16 cellular contexts compared by ENCODE assay signal in genomic region chr3:32435911-32436815, GRCh38. TPM values are rescaled to one million over a fixed set of nuclear protein-coding genes. Genes with fewer than 3 reads are reported as not detected.
DNase-seq lines count a peak whose midpoint lies in the region; ATAC-seq, FAIRE-seq and TF ChIP-seq lines count a peak whose summit lies in the region.
"Had no signal": no experiment of that assay in that cellular context is flagged by ENCODE, and none has a peak within 500 bp of the region (broad histone marks: within the 10 kb centered on the region; RNA-seq: fewer than 3 reads in every experiment).

No MANE protein-coding gene starts in this region.

- peak overlapping the region; percentile 57 for H3K9ac ChIP-seq in OCI-LY3 (ENCODE audit: low read length)
- no peak overlapping the region for H3K9ac ChIP-seq in K562 (ENCODE audit: insufficient read depth in 1 of 2, low read depth in 2 of 2, low read length in 2 of 2)

- POLR2A ChIA-PET in K562 (lab: Yijun Ruan, JAX): interaction anchor here (0.6 to 0.8 kb wide), 2 partner anchors 136 to 1005 kb away, joined by 3 read pairs; no protein-coding TSS in a partner anchor

- intact Hi-C loops in activated naive CD4-positive, alpha-beta T cell treated with anti-CD3 and anti-CD28 coated beads for 36 hours (cut with micrococcal nuclease): no loop called here
- intact Hi-C loops in K562 (cut with micrococcal nuclease): no loop called here
- intact Hi-C loops in gastrocnemius medialis (cut with DNase I; ENCODE audit: low total_unique reads): no loop called here

- H3K27ac ChIP-seq in OCI-LY3 (ENCODE audit: low read length): peak overlapping the region; percentile 87
- H3K27ac ChIP-seq in K562 (ENCODE audit: extremely low read depth, low read depth, low read length): no peak overlapping the region
- no peak overlapping the region for H3K27ac ChIP-seq in substantia nigra (ENCODE audit: low read depth, low read length, poor library complexity, severe bottlenecking)
- H3K27ac ChIP-seq in gastrocnemius medialis: no peak overlapping the region
- H3K27ac ChIP-seq: body of pancreas, psoas muscle had no signal

- peaks cover 6% of the 10 kb centered on the region for H3K27me3 ChIP-seq in OCI-LY3 (ENCODE audit: low read depth, low read length)
- H3K27me3 ChIP-seq in K562 (ENCODE audit: control insufficient read depth in 2 of 2, insufficient read depth in 2 of 2, low read length in 2 of 2): peaks cover 20 to 42% of the 10 kb centered on the region in 2 experiments
- no peaks in the 10 kb centered on the region for H3K27me3 ChIP-seq in gastrocnemius medialis
- H3K27me3 ChIP-seq: body of pancreas had no signal

- H3K4me1 ChIP-seq in OCI-LY3 (ENCODE audit: low read length) (peaks cover 92% of the 10 kb centered on the region), K562 (replicated peaks in 1 of 2; ENCODE audit: control insufficient read depth in 2 of 2, insufficient read depth in 2 of 2, low read length in 2 of 2) (no peaks in the 10 kb centered on the region), gastrocnemius medialis (peaks cover 7 to 18% of the 10 kb centered on the region in 2 donors)

- H3K36me3 Mint-ChIP-seq in activated naive CD4-positive, alpha-beta T cell treated with anti-CD3 and anti-CD28 coated beads for 36 hours (ENCODE audit: low read depth): peaks cover 4% of the 10 kb centered on the region

- H2AFZ ChIP-seq in OCI-LY3 (ENCODE audit: low read depth, low read length) (no peak overlapping the region), K562 (ENCODE audit: low read depth, low read length) (no peak overlapping the region)

- peak overlapping the region; percentile 44 for H3K4me3 ChIP-seq in OCI-LY3 (ENCODE audit: low read length)
- H3K4me3 ChIP-seq in K562: no peak overlapping the region
- H3K4me3 ChIP-seq in gastrocnemius medialis: no peak overlapping the region
- H3K4me3 ChIP-seq: body of pancreas, mucosa of descending colon, psoas muscle had no signal

- H3K27ac Mint-ChIP-seq in activated naive CD4-positive, alpha-beta T cell treated with anti-CD3 and anti-CD28 coated beads for 36 hours: peak overlapping the region; percentile 81

- 1% methylated on average over 4 of the region's 4 CpGs for WGBS in K562 (ENCODE audit: insufficient coverage, low coverage, missing lambda C conversion rate)

- BruUV-seq in K562 (replicated peaks; lab: Mats Ljungman, UMichigan): no TSS peak

- H4K20me1 ChIP-seq in OCI-LY3 (ENCODE audit: insufficient read depth, low read length) (no peaks in the 10 kb centered on the region), K562 (replicated peaks; ENCODE audit: control insufficient read depth, insufficient read depth, low read length) (no peaks in the 10 kb centered on the region)

- H3K36me3 ChIP-seq in OCI-LY3 (replicated peaks; ENCODE audit: low read depth, low read length) (no peaks in the 10 kb centered on the region), K562 (ENCODE audit: control insufficient read depth, insufficient read depth, low read length) (no peaks in the 10 kb centered on the region), gastrocnemius medialis (no peaks in the 10 kb centered on the region)

- no peak for FAIRE-seq in K562 (lab: Jason Lieb, UNC)
- FAIRE-seq: kidney had no signal

- TF ChIP-seq POLR2A in K562 (conservative IDR thresholded peaks at IDR 0.05): no peak
- TF ChIP-seq POLR2A in gastrocnemius medialis (IDR thresholded peaks at IDR 0.05): no peak

- in situ Hi-C loops in K562 (cut with MboI): no loop called here
- in situ Hi-C loops in gastrocnemius medialis (cut with MboI; ENCODE audit: low sequenced_read_pairs in 4 of 4): no loop called here

- CTCF ChIA-PET in activated naive CD4-positive, alpha-beta T cell treated with anti-CD3 and anti-CD28 coated beads for 36 hours (lab: Charles Lee): interaction anchor here (1.1 to 1.8 kb wide), 2 partner anchors 20 to 32 kb away, joined by 3 to 4 read pairs; no protein-coding TSS in a partner anchor
- CTCF ChIA-PET in K562 (lab: Yijun Ruan, JAX; ENCODE audit: low intra/inter-chr PET ratio): no interaction called here

- peaks cover 81% of the 10 kb centered on the region for H3K4me1 Mint-ChIP-seq in activated naive CD4-positive, alpha-beta T cell treated with anti-CD3 and anti-CD28 coated beads for 36 hours (ENCODE audit: low read depth)

- H3K9me3 ChIP-seq in OCI-LY3 (ENCODE audit: insufficient read depth, low read length) (no peaks in the 10 kb centered on the region), K562 (replicated peaks; ENCODE audit: control insufficient read depth, insufficient read depth, low read depth, low read length) (no peaks in the 10 kb centered on the region), gastrocnemius medialis (no peaks in the 10 kb centered on the region)
- H3K9me3 ChIP-seq: body of pancreas, mucosa of descending colon, psoas muscle had no signal

- no peaks in the 10 kb centered on the region for H3K9me1 ChIP-seq in K562 (ENCODE audit: control insufficient read depth, insufficient read depth, low read length)

- no peaks in the 10 kb centered on the region for H3K27me3 Mint-ChIP-seq in activated naive CD4-positive, alpha-beta T cell treated with anti-CD3 and anti-CD28 coated beads for 36 hours (ENCODE audit: low read depth)

- TF ChIP-seq EP300 in K562 (IDR thresholded peaks at IDR 0.05; ENCODE audit: low read length): no peak

- no peak overlapping the region for H3K4me3 Mint-ChIP-seq in activated naive CD4-positive, alpha-beta T cell treated with anti-CD3 and anti-CD28 coated beads for 36 hours

- H3K4me2 ChIP-seq in OCI-LY3 (ENCODE audit: low read length) (peak overlapping the region; percentile 74), K562 (ENCODE audit: insufficient read depth, low read length) (no peak overlapping the region)

- ATAC-seq in K562 (peak; percentile 58; the same call in 1 of the 3 replicates), gastrocnemius medialis (no peak)
- ATAC-seq in stimulated activated naive CD8-positive, alpha-beta T cell treated with anti-CD3 and anti-CD28 coated beads, Interleukin-15, Interleukin-2, amounts not matched to agents 100 U/mL and 50 U/mL, for 24 hours: no peak
- ATAC-seq: body of pancreas, mucosa of descending colon, psoas muscle had no signal

- peaks cover 29% of the 10 kb centered on the region for H3K79me2 ChIP-seq in OCI-LY3 (ENCODE audit: low read length)
- no peaks in the 10 kb centered on the region for H3K79me2 ChIP-seq in K562 (ENCODE audit: control insufficient read depth, insufficient read depth, low read length)

- 0 out of 2 replicates have a peak, but pooled peaks have one; percentile 9 for TF ChIP-seq CTCF in OCI-LY3 (IDR thresholded peaks at IDR 0.05; ENCODE audit: low read depth, low read length)
- TF ChIP-seq CTCF in K562 (IDR thresholded peaks at IDR 0.05 in 2 of 3, conservative IDR thresholded peaks at IDR 0.05 in 1 of 3; ENCODE audit: insufficient read depth in 2 of 3, low read depth in 1 of 3, low read length in 3 of 3): no peak
- no peak for TF ChIP-seq CTCF in gastrocnemius medialis (IDR thresholded peaks at IDR 0.05 in 4 of 5, conservative IDR thresholded peaks at IDR 0.05 in 1 of 5)

- H3K9me3 Mint-ChIP-seq in activated naive CD4-positive, alpha-beta T cell treated with anti-CD3 and anti-CD28 coated beads for 36 hours: no peaks in the 10 kb centered on the region

- no peak for TF ChIP-seq RAD21 in K562 (CRISPR knock-in tag; conservative IDR thresholded peaks at IDR 0.05 in 1 of 2, IDR thresholded peaks at IDR 0.05 in 1 of 2)

- peak; percentile 69 for DNase-seq in activated naive CD4-positive, alpha-beta T cell treated with anti-CD3 and anti-CD28 coated beads for 36 hours
- no peak for DNase-seq in activated naive CD4-positive, alpha-beta T cell treated with Interleukin-2 at 50 U/mL for 16 hours
- DNase-seq in K562 (ENCODE audit: extremely low read depth in 1 of 4, low spot score in 3 of 4) (no peak), substantia nigra (lab: John Stamatoyannopoulos, UW) (no peak), NK-92 (lab: John Stamatoyannopoulos, UW; ENCODE audit: unreplicated experiment) (no peak), gastrocnemius medialis (no peak)
- peak; percentile 12 for DNase-seq in stimulated activated naive CD8-positive, alpha-beta T cell treated with anti-CD3 and anti-CD28 coated beads, Interleukin-15, Interleukin-2, amounts not matched to agents 100 U/mL and 50 U/mL, for 24 hours
- DNase-seq: body of pancreas; effector memory CD4-positive, alpha-beta T cell; GDM1; kidney; NCI-H1417; psoas muscle; T1000 had no signal

TF ChIP-seq in K562, 482 proteins besides CTCF, POLR2A, EP300 and RAD21 (continues in another document):
- TF ChIP-seq ZZZ3 (IDR thresholded peaks at IDR 0.05) (no peak), MCM3 (IDR thresholded peaks at IDR 0.05) (no peak), CBX8 (IDR thresholded peaks at IDR 0.05; ENCODE audit: borderline replicate concordance, extremely low read depth, low read depth, low read length, poor library complexity, severe bottlenecking) (no peak)

RNA-seq across cellular contexts. Expression of gene CMTM7, which starts 44.5 kb away (rescaled TPM):
- total RNA-seq in activated naive CD4-positive, alpha-beta T cell treated with anti-CD3 and anti-CD28 coated beads for 36 hours: 10 to 100 TPM; 59.1 to 60.2 TPM
- 0.42 and 0.67 TPM in 2 replicates for total RNA-seq in K562 (2011; cell fraction: chromatin; rRNA removed; ENCODE audit: low replicate concordance)
- total RNA-seq in K562 (2011; cell fraction: nucleolus; rRNA removed): 0.53 and 1.0 TPM in 2 replicates
- 0.73 and 0.92 TPM in 2 replicates for total RNA-seq in K562 (2011; cell fraction: nucleoplasm; rRNA removed)
- total RNA-seq in K562 (2014; rRNA removed) (not detected in 2 replicates), K562 (2014; rRNA removed; fragmentation: Illumina TruSeq; extraction: Trizol) (0.16 TPM in 1 of 2 replicates, not detected in the other), K562 (2015; rRNA removed; fragmentation: Illumina TruSeq; extraction: Trizol) (not detected in 2 replicates), K562 (2021) (0.38 and 0.49 TPM in 2 replicates), gastrocnemius medialis (1 to 10 TPM; 1.1 to 3.3 (median 1.7) TPM)
- polyA plus RNA-seq in K562 (2011; rRNA removed) (0.96 and 1.6 TPM in 2 replicates), K562 (2014; fragmentation: Illumina TruSeq; extraction: Trizol) (0.25 and 0.33 TPM in 2 replicates), K562 (2014; fragmentation: Nextera tagmentation; extraction: Ambion mirVana) (under 1 TPM in 1 of 2 experiments, not detected in 1; 0.03 TPM), K562 (2014; rRNA removed) (0.27 and 0.42 TPM in 2 replicates)
- 1.3 and 2.2 TPM in 2 replicates for polyA plus RNA-seq in K562 (2011; cell fraction: cytosol; rRNA removed)
- 1.4 and 1.5 TPM in 2 replicates for polyA plus RNA-seq in K562 (2011; cell fraction: nucleus; rRNA removed)
- 0.14 and 0.18 TPM in 2 replicates for polyA plus RNA-seq in K562 (2012)
- 0.48 and 0.84 TPM in 2 replicates for polyA minus RNA-seq in K562 (2011; rRNA and poly(A)+ RNA removed)
- 1.4 TPM in 1 of 2 replicates, not detected in the other for polyA minus RNA-seq in K562 (2011; cell fraction: cytosol; rRNA and poly(A)+ RNA removed)
- 0.40 and 0.44 TPM in 2 replicates for polyA minus RNA-seq in K562 (2011; cell fraction: nucleus; rRNA and poly(A)+ RNA removed)

Comparison
In these comparisons a context has a peak if more than half of its experiments do, and no peak if none do; other contexts are left out.
1. DNase-seq: peak in activated naive CD4-positive, alpha-beta T cell treated with anti-CD3 and anti-CD28 coated beads for 36 hours (single experiment) and stimulated activated naive CD8-positive, alpha-beta T cell treated with anti-CD3 and anti-CD28 coated beads, Interleukin-15, Interleukin-2, amounts not matched to agents 100 U/mL and 50 U/mL, for 24 hours (single experiment); none in activated naive CD4-positive, alpha-beta T cell treated with Interleukin-2 at 50 U/mL for 16 hours (single experiment), K562 (0 of 4), substantia nigra (0 of 49), NK-92 (single experiment) and gastrocnemius medialis (0 of 2).
2. RNA of gene CMTM7, which starts 44.5 kb away (total RNA-seq): 59.1 to 60.2 TPM in activated naive CD4-positive, alpha-beta T cell treated with anti-CD3 and anti-CD28 coated beads for 36 hours; 1.1 to 3.3 TPM in gastrocnemius medialis and 0.16 to 1.0 TPM in K562; every median in the first group is over 10 times any median in the second.